ENCODE assay signal across 35 cellular contexts in the genomic region with DNA sequence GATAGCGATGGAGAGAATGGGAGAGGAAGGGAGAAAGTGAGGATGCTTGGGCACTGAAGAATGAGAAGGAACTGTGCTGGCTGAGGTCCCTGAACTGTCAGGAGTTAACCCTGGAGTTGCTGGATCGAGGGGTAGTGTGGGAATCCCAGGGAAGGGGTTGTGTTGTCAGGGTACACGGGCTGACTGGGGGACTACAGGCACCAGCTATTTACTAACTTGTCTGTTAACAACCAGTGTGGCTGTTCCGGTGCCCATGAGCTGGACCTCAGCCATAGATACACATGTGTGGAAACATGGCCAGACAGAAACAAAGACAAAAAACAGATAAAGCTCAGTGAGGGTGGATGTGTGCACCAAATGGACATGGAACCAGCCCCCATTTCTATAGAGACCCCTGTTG. TPM values are rescaled to one million over a fixed set of nuclear protein-coding genes. Genes with fewer than 3 reads are reported as not detected.
"Had no signal": no experiment of that assay in that cellular context is flagged by ENCODE, and none has a peak within 500 bp of the region (broad histone marks: within the 10 kb centered on the region; RNA-seq: fewer than 3 reads in every experiment).

No MANE protein-coding gene starts in this region.

- H3K4me3 ChIP-seq: Peyer's patch had no signal

- H3K4me1 ChIP-seq: Peyer's patch had no signal

- H3K9ac ChIP-seq: KMS-11 had no signal

- H3K4me2 ChIP-seq: KMS-11 had no signal

- ATAC-seq: activated T-cell treated with anti-CD3 and anti-CD28 coated beads, Interleukin-2, amount 50 U/mL, for 72 hours; activated T-helper 17 cell treated with anti-CD3 and anti-CD28 coated beads, Interleukin-2, amount 50 U/mL, for 72 hours; PC-3; SK-N-SH treated with all-trans-retinoic acid at 6 μM for 48 hours; T-cell; T-helper 17 cell had no signal

- H3K9me3 ChIP-seq: Peyer's patch had no signal

- H3K27ac ChIP-seq: brain microvascular endothelial cell, KMS-11, Peyer's patch, VCaP had no signal

- H3K36me3 ChIP-seq: brain microvascular endothelial cell, Peyer's patch had no signal

- H3K27me3 ChIP-seq: brain microvascular endothelial cell, Peyer's patch had no signal

- DNase-seq: activated B cell treated with CpG ODN at 0.5 μM for 24 hours; activated CD4-positive, alpha-beta memory T cell treated with anti-CD3 and anti-CD28 coated beads for 36 hours; activated CD4-positive, alpha-beta T cell treated with anti-CD3 and anti-CD28 coated beads for 4 hours; activated CD4-positive, alpha-beta T cell treated with anti-CD3 and anti-CD28 coated beads, Interleukin-2, amount 50 U/mL, for 1 hour; activated CD4-positive, CD25-positive, alpha-beta regulatory T cell treated with anti-CD3 and anti-CD28 coated beads, Interleukin-2, amount 50 U/mL, for 72 hours; activated effector memory CD4-positive, alpha-beta T cell treated with anti-CD3 and anti-CD28 coated beads, Interleukin-2, amount 50 U/mL, for 16 hours; activated naive CD4-positive, alpha-beta T cell; activated naive CD4-positive, alpha-beta T cell treated with anti-CD3 and anti-CD28 coated beads, Interleukin-2, amount 50 U/mL, for 16 hours; activated naive CD8-positive, alpha-beta T cell treated with anti-CD3 and anti-CD28 coated beads for 36 hours; activated T-cell treated with anti-CD3 and anti-CD28 coated beads, Interleukin-2, amount 50 U/mL, for 1 hour; activated T-cell treated with anti-CD3 and anti-CD28 coated beads, Interleukin-2, amount 50 U/mL, for 72 hours; amniotic stem cell; aorta; brain microvascular endothelial cell; NCI-H1105 treated with DMSO at 0.1 percent for 48 hours; NCI-H1436; NCI-H1694; NCI-H1930; NCI-H2081 treated with DMSO at 0.1 percent for 48 hours; NCI-H345; NCI-H526; NCI-H748 treated with DMSO at 0.1 percent for 48 hours; NK-92 treated with Interleukin-12 subunit alpha and Interleukin-12 subunit beta, amount 100 ng/mL, for 24 hours; PC-3; Peyer's patch; RPMI8226; SIG-M5; T-cell; T-helper 17 cell had no signal

RNA-seq across cellular contexts. Expression of a gene that starts 55.1 kb away (rescaled TPM):
- total RNA-seq: activated B cell treated with CpG ODN at 0.5 μM for 24 hours; activated CD4-positive, alpha-beta memory T cell treated with anti-CD3 and anti-CD28 coated beads for 36 hours; activated T-helper 17 cell treated with anti-CD3 and anti-CD28 coated beads, Interleukin-2, amount 50 U/mL, for 72 hours; NCI-H460; SK-MEL-5; T-helper 17 cell had no signal
